In the genomic region with DNA sequence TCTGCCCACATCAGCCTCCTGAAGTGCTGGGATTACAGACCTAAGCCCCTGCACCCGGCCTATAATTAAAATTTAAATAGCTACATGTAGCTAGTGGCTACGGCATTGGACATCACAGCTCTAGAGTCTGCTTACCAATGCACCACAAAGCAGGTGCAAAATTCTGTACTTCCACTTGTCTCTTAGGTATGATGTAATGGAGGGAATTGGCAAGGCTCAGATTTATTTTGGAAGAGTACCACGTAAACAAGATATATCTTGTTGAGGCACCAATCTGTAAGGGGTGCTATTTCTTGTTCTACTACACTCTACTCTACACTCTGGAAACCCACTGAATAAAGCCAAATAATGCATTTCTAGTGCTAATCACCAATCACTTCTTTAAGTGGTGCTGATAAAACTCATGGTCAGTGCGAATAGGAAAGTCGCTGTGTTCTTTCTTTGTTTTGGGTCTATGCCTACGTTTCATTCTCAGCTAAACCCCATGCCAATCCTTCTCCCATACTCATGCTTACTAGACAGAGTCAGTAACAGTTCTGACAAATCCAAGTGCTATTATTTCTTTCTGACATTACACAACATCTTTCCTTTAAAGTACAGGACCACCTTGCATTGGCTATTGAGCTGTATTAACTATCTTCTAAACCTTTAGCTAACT, we compare ENCODE assay signal across 28 cellular contexts.
A peak's percentile ranks its signal among the peaks of the same experiment; 100 is the strongest.
DNase-seq lines count a peak whose midpoint lies in the region; ATAC-seq, FAIRE-seq and TF ChIP-seq lines count a peak whose summit lies in the region.
"Had no signal": no experiment of that assay in that cellular context is flagged by ENCODE, and none has a peak within 500 bp of the region (broad histone marks: within the 10 kb centered on the region; RNA-seq: fewer than 3 reads in every experiment).

No MANE protein-coding gene starts in this region.

- 46% methylated on average over 6 of the region's 6 CpGs for WGBS in liver
- 31% methylated on average over 6 of the region's 6 CpGs for WGBS in HepG2 (ENCODE audit: low lambda C conversion rate)

- no peaks in the 10 kb centered on the region for H3K9me3 ChIP-seq in liver (ENCODE audit: control insufficient read depth in 4 of 4, low read length in 3 of 4)
- no peaks in the 10 kb centered on the region for H3K9me3 ChIP-seq in HepG2 (ENCODE audit: low read length)
- H3K9me3 ChIP-seq in A673 (ENCODE audit: low read depth, low read length, poor library complexity, severe bottlenecking), result no peaks in the 10 kb centered on the region
- H3K9me3 ChIP-seq: SJCRH30 had no signal

- TF ChIP-seq POLR2A in HepG2 (IDR thresholded peaks at IDR 0.05; ENCODE audit: insufficient read depth in 1 of 2, low read depth in 2 of 2, low read length in 2 of 2), result no peak

- BruUV-seq in HepG2 (replicated peaks; lab: Mats Ljungman, UMichigan) (no TSS peak), A673 (replicated peaks; lab: Mats Ljungman, UMichigan) (no TSS peak)

- POLR2A ChIA-PET in HepG2 (lab: Yijun Ruan, JAX) (no interaction called here), A673 (lab: Charles Lee; ENCODE audit: low non-redundant PET) (no interaction called here)

- TF ChIP-seq RAD21 in liver (IDR thresholded peaks at IDR 0.05), result no peak
- TF ChIP-seq RAD21 in HepG2 (CRISPR knock-in tag; IDR thresholded peaks at IDR 0.05), result no peak

- in situ Hi-C loops in HepG2 (cut with HindIII; ENCODE audit: extremely low pct_ligation_motif_present, low pct_unique_long_range_greater_than_20kb), result no loop called here

- no peak overlapping the region for H2AFZ ChIP-seq in HepG2 (ENCODE audit: low read length)

- TF ChIP-seq EP300 in HepG2 (IDR thresholded peaks at IDR 0.05; ENCODE audit: low read depth in 2 of 2, low read length in 2 of 2) (no peak), HepG2 (CRISPR knock-in tag; IDR thresholded peaks at IDR 0.05; ENCODE audit: borderline replicate concordance) (no peak)

- H3K27ac ChIP-seq in liver (ENCODE audit: low read depth in 1 of 2, low read length in 2 of 2), result no peak overlapping the region
- no peak overlapping the region for H3K27ac ChIP-seq in HepG2 (ENCODE audit: extremely low read length, insufficient read depth, low read length)
- peak overlapping the region; percentile 45 for H3K27ac ChIP-seq in VCaP
- no peak overlapping the region for H3K27ac ChIP-seq in A673 (ENCODE audit: low read depth, low read length, poor library complexity, severe bottlenecking)
- H3K27ac ChIP-seq: SJCRH30 had no signal

- no peaks in the 10 kb centered on the region for H4K20me1 ChIP-seq in HepG2 (ENCODE audit: insufficient read depth, low read length)

- H3K9ac ChIP-seq in liver (ENCODE audit: low read depth in 1 of 2, low read length in 2 of 2), result no peak overlapping the region
- H3K9ac ChIP-seq in HepG2 (ENCODE audit: insufficient read depth, low read depth, low read length), result no peak overlapping the region

- H3K79me2 ChIP-seq in HepG2 (ENCODE audit: insufficient read depth, low read length), result no peaks in the 10 kb centered on the region

- H3K4me2 ChIP-seq in HepG2 (ENCODE audit: low read depth, low read length), result no peak overlapping the region

- CTCF ChIA-PET in HepG2 (lab: Yijun Ruan, JAX; ENCODE audit: low intra/inter-chr PET ratio, low total read pairs) (no interaction called here), A673 (lab: Charles Lee) (no interaction called here)

- intact Hi-C loops in HepG2 (cut with micrococcal nuclease; ENCODE audit: unreplicated experiment), result no loop called here
- intact Hi-C loops in A673 (cut with micrococcal nuclease; ENCODE audit: unreplicated experiment), result no loop called here

- no peaks in the 10 kb centered on the region for H3K27me3 ChIP-seq in liver (ENCODE audit: control insufficient read depth in 4 of 4, insufficient read depth in 4 of 4, low read length in 3 of 4)
- H3K27me3 ChIP-seq in HepG2 (ENCODE audit: control insufficient read depth in 1 of 2, insufficient read depth in 2 of 2, low read length in 2 of 2), result no peaks in the 10 kb centered on the region
- no peaks in the 10 kb centered on the region for H3K27me3 ChIP-seq in A673 (replicated peaks; ENCODE audit: insufficient read depth, low read depth, low read length, poor library complexity)
- H3K27me3 ChIP-seq: SJCRH30 had no signal

- H3K4me1 ChIP-seq in liver (ENCODE audit: control insufficient read depth in 4 of 4, insufficient read depth in 4 of 4, low read length in 3 of 4) (peaks cover 0 to 3% (median under 1%) of the 10 kb centered on the region in 4 donors), HepG2 (ENCODE audit: insufficient read depth, low read length) (no peaks in the 10 kb centered on the region), A673 (ENCODE audit: insufficient read depth, low read length, poor library complexity, severe bottlenecking) (no peaks in the 10 kb centered on the region)
- H3K4me1 ChIP-seq: SJCRH30 had no signal

- H3K36me3 ChIP-seq in liver (ENCODE audit: control insufficient read depth in 4 of 4, insufficient read depth in 3 of 4, low read depth in 1 of 4, low read length in 3 of 4) (no peaks in the 10 kb centered on the region), HepG2 (replicated peaks in 1 of 2; ENCODE audit: control insufficient read depth in 1 of 2, insufficient read depth in 2 of 2, low read length in 2 of 2) (no peaks in the 10 kb centered on the region), A673 (ENCODE audit: insufficient read depth, low read length, poor library complexity, severe bottlenecking) (no peaks in the 10 kb centered on the region)
- H3K36me3 ChIP-seq: SJCRH30 had no signal

- FAIRE-seq in HepG2 (lab: Jason Lieb, UNC), result no peak
- FAIRE-seq: GM12892, GM19239, H54, HTR-8/SVneo had no signal

- ATAC-seq in HepG2 (no peak), HG02840 (IDR thresholded peaks at IDR 0.05; ENCODE audit: low FRiP score, unreplicated experiment) (no peak)
- ATAC-seq: PC-3, Right ventricle myocardium inferior, SK-N-SH treated with all-trans-retinoic acid at 6 μM for 48 hours, T-helper 17 cell had no signal

- TF ChIP-seq CTCF in liver (IDR thresholded peaks at IDR 0.05; ENCODE audit: low read depth, low read length, missing input control), result no peak
- TF ChIP-seq CTCF in HepG2 (CRISPR knock-in tag; IDR thresholded peaks at IDR 0.05), result no peak
- no peak for TF ChIP-seq CTCF in VCaP (conservative IDR thresholded peaks at IDR 0.05)
- TF ChIP-seq CTCF in A673 (conservative IDR thresholded peaks at IDR 0.05; ENCODE audit: low read depth, low read length), result no peak

- H3K4me3 ChIP-seq in liver (ENCODE audit: low read depth in 1 of 3, low read length in 3 of 3), result peak overlapping the region in 2 of 3 donors; percentile 6 to 9
- H3K4me3 ChIP-seq in HepG2 (replicated peaks in 1 of 3; ENCODE audit: insufficient read depth in 1 of 3, low read depth in 2 of 3, low read length in 3 of 3), result no peak overlapping the region
- no peak overlapping the region for H3K4me3 ChIP-seq in A673 (ENCODE audit: low read depth, low read length, poor library complexity, severe bottlenecking)
- H3K4me3 ChIP-seq: SJCRH30 had no signal

- DNase-seq in HepG2 (ENCODE audit: low spot score), result no peak
- DNase-seq in myocyte (ENCODE audit: low read depth), result peak; percentile 14
- DNase-seq in A172 (ENCODE audit: low spot score), result no peak
- no peak for DNase-seq in A673 (ENCODE audit: low spot score)
- DNase-seq: Calu3; DMS153; DND-41; IMR-90; KG1; NCI-H1048; NCI-H1436; NCI-H187; NCI-H226; NCI-H524; NCI-H748 treated with DMSO at 0.1 percent for 48 hours; NK-92 treated with Interleukin-12 subunit alpha and Interleukin-12 subunit beta, amount 100 ng/mL, for 24 hours; PC-3; SJCRH30; T-helper 17 cell had no signal

TF ChIP-seq in liver, 16 proteins besides CTCF, POLR2A, EP300 and RAD21:
- peak in 1 of 2 donors; percentile 10 for TF ChIP-seq HNF4A (conservative IDR thresholded peaks at IDR 0.05)
- no peak for TF ChIP-seq FOXA1 (IDR thresholded peaks at IDR 0.05)
- peak in 1 of 2 donors; percentile 37 for TF ChIP-seq EGR1 (IDR thresholded peaks at IDR 0.05; ENCODE audit: low read depth in 2 of 2)
- TF ChIP-seq YY1 (IDR thresholded peaks at IDR 0.05), result no peak
TF ChIP-seq in liver: peak in this region for 2.

TF ChIP-seq in HepG2, 621 proteins besides CTCF, POLR2A, EP300 and RAD21 (continues in another document):
- no peak for TF ChIP-seq TCF7 (IDR thresholded peaks at IDR 0.05; ENCODE audit: low read depth)
- TF ChIP-seq ZNF275 (CRISPR knock-in tag; IDR thresholded peaks at IDR 0.05; ENCODE audit: borderline replicate concordance), result no peak
- TF ChIP-seq NFKBIZ (CRISPR knock-in tag; IDR thresholded peaks at IDR 0.05), result no peak
- TF ChIP-seq ZSCAN25 (CRISPR knock-in tag; IDR thresholded peaks at IDR 0.05), result no peak
- no peak for TF ChIP-seq MTA3 (CRISPR knock-in tag; IDR thresholded peaks at IDR 0.05)
- no peak for TF ChIP-seq ZNF350 (CRISPR knock-in tag; IDR thresholded peaks at IDR 0.05; ENCODE audit: borderline replicate concordance, low read depth)
- no peak for TF ChIP-seq NFKB2 (CRISPR knock-in tag; IDR thresholded peaks at IDR 0.05; ENCODE audit: borderline replicate concordance)
- no peak for TF ChIP-seq ARNTL (CRISPR knock-in tag; IDR thresholded peaks at IDR 0.05)
- TF ChIP-seq HES4 (CRISPR knock-in tag; IDR thresholded peaks at IDR 0.05; ENCODE audit: borderline replicate concordance), result no peak
- TF ChIP-seq HDAC2 (CRISPR knock-in tag; IDR thresholded peaks at IDR 0.05), result no peak

Comparison
In these comparisons a context has a peak if more than half of its experiments do, and no peak if none do; other contexts are left out.
1. H3K4me3 ChIP-seq: peak in liver (2 of 3); none in HepG2 (0 of 3) and A673 (single experiment).